ENCODE assay signal across 9 cellular contexts in genomic region chr4:141098163-141098562, GRCh38.
"Had no signal": no experiment of that assay in that cellular context is flagged by ENCODE, and none has a peak within 500 bp of the region (broad histone marks: within the 10 kb centered on the region; RNA-seq: fewer than 3 reads in every experiment).

No MANE protein-coding gene starts in this region.

- H3K4me2 ChIP-seq: GM23338 had no signal

- H3K9me3 ChIP-seq: HAP-1 had no signal

- DNase-seq: GM23248, GOT3, H7, H9, HCEC 1CT, HFFc6 had no signal

- H3K4me1 ChIP-seq: HAP-1 had no signal

- ATAC-seq: GM23338, HCT116 had no signal

- H3K4me3 ChIP-seq: GM23248, GM23338, HAP-1 had no signal

- H3K9ac ChIP-seq: GM23248 had no signal

- H2AFZ ChIP-seq: GM23248, GM23338 had no signal

- H3K27ac ChIP-seq: GM23248 had no signal

- H3K36me3 ChIP-seq: HAP-1 had no signal
